ENCODE assay signal across 1 cellular context in genomic region chr18:28163201-28163778, GRCh38.
TF ChIP-seq lines count a peak whose summit lies in the region.

No MANE protein-coding gene starts in this region.

TF ChIP-seq in SK-N-SH, 30 proteins besides CTCF, POLR2A, EP300 and RAD21 (continued from another document):
- no peak for TF ChIP-seq NRF1 (IDR thresholded peaks at IDR 0.05; ENCODE audit: low read depth, low read length)
TF ChIP-seq in SK-N-SH: peak in this region for 3.
